1 cellular context compared by ENCODE assay signal in the genomic region with DNA sequence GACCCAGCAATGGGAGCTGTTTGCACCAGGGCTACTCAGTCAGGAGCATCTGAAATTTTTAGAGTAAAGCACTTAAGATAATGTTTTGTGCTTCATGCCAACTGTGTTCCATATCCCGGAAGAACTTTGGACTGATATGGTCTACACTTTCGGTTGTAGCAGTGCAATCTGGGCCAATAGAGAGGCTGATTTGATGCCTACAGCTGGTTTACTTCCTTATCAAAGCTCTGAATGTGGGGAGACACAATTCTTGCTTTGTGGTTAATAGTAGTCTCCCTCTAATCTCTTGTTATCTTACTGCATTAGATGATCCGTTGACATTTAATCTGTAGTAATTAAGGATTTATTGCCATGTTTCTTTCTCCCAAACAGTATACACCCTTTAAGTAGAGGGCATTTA.
TF ChIP-seq lines count a peak whose summit lies in the region.

No MANE protein-coding gene starts in this region.

TF ChIP-seq in GM12878, 131 proteins besides CTCF, POLR2A, EP300 and RAD21:
- TF ChIP-seq ATF7 (IDR thresholded peaks at IDR 0.05; ENCODE audit: low read depth) (no peak), EZH2 (IDR thresholded peaks at IDR 0.05; ENCODE audit: borderline replicate concordance, control insufficient read depth, low read depth, low read length) (no peak), SP1 (IDR thresholded peaks at IDR 0.05; ENCODE audit: low read depth, low read length) (no peak), CBX3 (IDR thresholded peaks at IDR 0.05; ENCODE audit: borderline replicate concordance, low read depth) (no peak), BCL11A (IDR thresholded peaks at IDR 0.05; ENCODE audit: low read depth, low read length) (no peak), RELA (IDR thresholded peaks at IDR 0.05; ENCODE audit: borderline replicate concordance, partially characterized antibody) (no peak), ZNF384 (IDR thresholded peaks at IDR 0.05; ENCODE audit: borderline replicate concordance, low read depth, low read length) (no peak), MXI1 (IDR thresholded peaks at IDR 0.05; ENCODE audit: low read depth, low read length) (no peak), MYC (IDR thresholded peaks at IDR 0.05; ENCODE audit: insufficient read depth, insufficient read length, insufficient replicate concordance, low read length, severe bottlenecking) (no peak), FOXK2 (IDR thresholded peaks at IDR 0.05) (no peak), RAD51 (IDR thresholded peaks at IDR 0.05) (no peak), POU2F2 (IDR thresholded peaks at IDR 0.05; ENCODE audit: borderline replicate concordance, low read depth, low read length) (no peak), PAX5 (IDR thresholded peaks at IDR 0.05; ENCODE audit: borderline replicate concordance, low read depth, low read length) (no peak), ZNF207 (IDR thresholded peaks at IDR 0.05; ENCODE audit: borderline replicate concordance) (no peak)
- TF ChIP-seq, protein P1, sequence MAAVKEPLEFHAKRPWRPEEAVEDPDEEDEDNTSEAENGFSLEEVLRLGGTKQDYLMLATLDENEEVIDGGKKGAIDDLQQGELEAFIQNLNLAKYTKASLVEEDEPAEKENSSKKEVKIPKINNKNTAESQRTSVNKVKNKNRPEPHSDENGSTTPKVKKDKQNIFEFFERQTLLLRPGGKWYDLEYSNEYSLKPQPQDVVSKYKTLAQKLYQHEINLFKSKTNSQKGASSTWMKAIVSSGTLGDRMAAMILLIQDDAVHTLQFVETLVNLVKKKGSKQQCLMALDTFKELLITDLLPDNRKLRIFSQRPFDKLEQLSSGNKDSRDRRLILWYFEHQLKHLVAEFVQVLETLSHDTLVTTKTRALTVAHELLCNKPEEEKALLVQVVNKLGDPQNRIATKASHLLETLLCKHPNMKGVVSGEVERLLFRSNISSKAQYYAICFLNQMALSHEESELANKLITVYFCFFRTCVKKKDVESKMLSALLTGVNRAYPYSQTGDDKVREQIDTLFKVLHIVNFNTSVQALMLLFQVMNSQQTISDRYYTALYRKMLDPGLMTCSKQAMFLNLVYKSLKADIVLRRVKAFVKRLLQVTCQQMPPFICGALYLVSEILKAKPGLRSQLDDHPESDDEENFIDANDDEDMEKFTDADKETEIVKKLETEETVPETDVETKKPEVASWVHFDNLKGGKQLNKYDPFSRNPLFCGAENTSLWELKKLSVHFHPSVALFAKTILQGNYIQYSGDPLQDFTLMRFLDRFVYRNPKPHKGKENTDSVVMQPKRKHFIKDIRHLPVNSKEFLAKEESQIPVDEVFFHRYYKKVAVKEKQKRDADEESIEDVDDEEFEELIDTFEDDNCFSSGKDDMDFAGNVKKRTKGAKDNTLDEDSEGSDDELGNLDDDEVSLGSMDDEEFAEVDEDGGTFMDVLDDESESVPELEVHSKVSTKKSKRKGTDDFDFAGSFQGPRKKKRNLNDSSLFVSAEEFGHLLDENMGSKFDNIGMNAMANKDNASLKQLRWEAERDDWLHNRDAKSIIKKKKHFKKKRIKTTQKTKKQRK (IDR thresholded peaks at IDR 0.05; ENCODE audit: low read depth, low read length) = no peak
- TF ChIP-seq, protein P2, sequence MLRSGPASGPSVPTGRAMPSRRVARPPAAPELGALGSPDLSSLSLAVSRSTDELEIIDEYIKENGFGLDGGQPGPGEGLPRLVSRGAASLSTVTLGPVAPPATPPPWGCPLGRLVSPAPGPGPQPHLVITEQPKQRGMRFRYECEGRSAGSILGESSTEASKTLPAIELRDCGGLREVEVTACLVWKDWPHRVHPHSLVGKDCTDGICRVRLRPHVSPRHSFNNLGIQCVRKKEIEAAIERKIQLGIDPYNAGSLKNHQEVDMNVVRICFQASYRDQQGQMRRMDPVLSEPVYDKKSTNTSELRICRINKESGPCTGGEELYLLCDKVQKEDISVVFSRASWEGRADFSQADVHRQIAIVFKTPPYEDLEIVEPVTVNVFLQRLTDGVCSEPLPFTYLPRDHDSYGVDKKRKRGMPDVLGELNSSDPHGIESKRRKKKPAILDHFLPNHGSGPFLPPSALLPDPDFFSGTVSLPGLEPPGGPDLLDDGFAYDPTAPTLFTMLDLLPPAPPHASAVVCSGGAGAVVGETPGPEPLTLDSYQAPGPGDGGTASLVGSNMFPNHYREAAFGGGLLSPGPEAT (IDR thresholded peaks at IDR 0.05; ENCODE audit: low read depth) = no peak
